Comparison of ENCODE assay signal across 15 cellular contexts in genomic region chr11:121455115-121455514, GRCh38. TPM values are rescaled to one million over a fixed set of nuclear protein-coding genes. Genes with fewer than 3 reads are reported as not detected.
DNase-seq lines count a peak whose midpoint lies in the region; ATAC-seq, FAIRE-seq and TF ChIP-seq lines count a peak whose summit lies in the region.
"Had no signal": no experiment of that assay in that cellular context is flagged by ENCODE, and none has a peak within 500 bp of the region (broad histone marks: within the 10 kb centered on the region; RNA-seq: fewer than 3 reads in every experiment).

No MANE protein-coding gene starts in this region.

- H3K36me3 Mint-ChIP-seq in CD14-positive monocyte = peaks cover 21 to 36% of the 10 kb centered on the region in 2 donors
- H3K36me3 Mint-ChIP-seq in activated CD8-positive, alpha-beta T cell treated with anti-CD3 and anti-CD28 coated beads, Interleukin-2, amount 10 ng/mL, durations not matched to agents 7 days and 5 days (ENCODE audit: low read depth) = peaks cover 65% of the 10 kb centered on the region

- 71% methylated on average over 3 of the region's 3 CpGs for WGBS in HepG2 (ENCODE audit: low lambda C conversion rate)

- no peaks in the 10 kb centered on the region for H3K27me3 Mint-ChIP-seq in CD14-positive monocyte (ENCODE audit: low read depth in 3 of 3)
- H3K27me3 Mint-ChIP-seq in activated CD8-positive, alpha-beta T cell treated with anti-CD3 and anti-CD28 coated beads, Interleukin-2, amount 10 ng/mL, durations not matched to agents 7 days and 5 days (ENCODE audit: low read depth) = no peaks in the 10 kb centered on the region

- TF ChIP-seq EP300 in HepG2 (IDR thresholded peaks at IDR 0.05; ENCODE audit: low read depth in 2 of 2, low read length in 2 of 2) (no peak), HepG2 (CRISPR knock-in tag; IDR thresholded peaks at IDR 0.05; ENCODE audit: borderline replicate concordance) (no peak)

- peak overlapping the region; percentile 93 to 96 (median 94); a peak in 5 of 6 replicates for H3K4me3 ChIP-seq in HepG2 (replicated peaks in 1 of 3; ENCODE audit: insufficient read depth in 1 of 3, low read depth in 2 of 3, low read length in 3 of 3)

- in situ Hi-C loops in G401 (cut with HindIII; ENCODE audit: low sequenced_read_pairs) = no loop called here
- in situ Hi-C loops in HepG2 (cut with HindIII; ENCODE audit: extremely low pct_ligation_motif_present, low pct_unique_long_range_greater_than_20kb) = no loop called here

- no peak for FAIRE-seq in HepG2 (lab: Jason Lieb, UNC)
- no peak for FAIRE-seq in GM12891 (lab: Jason Lieb, UNC)
- FAIRE-seq: islet of Langerhans, TTC549 had no signal

- H3K4me2 ChIP-seq in HepG2 (ENCODE audit: low read depth, low read length) = peak overlapping the region; percentile 79

- DNase-seq in CD14-positive monocyte (ENCODE audit: low spot score) (no peak), G401 (ENCODE audit: low spot score) (peak; percentile 32), HepG2 (ENCODE audit: low spot score) (no peak), NCI-H2196 (lab: John Stamatoyannopoulos, UW; ENCODE audit: unreplicated experiment) (no peak), DMS79 (lab: John Stamatoyannopoulos, UW) (no peak), GM12891 (ENCODE audit: insufficient read length, low spot score) (no peak)
- no peak for DNase-seq in activated CD8-positive, alpha-beta T cell treated with anti-CD3 and anti-CD28 coated beads, Interleukin-2, amount 10 ng/mL, durations not matched to agents 7 days and 5 days
- DNase-seq: BE2C; HCEC 1CT; NCI-H2029 treated with DMSO at 0.1 percent for 48 hours; NCI-H774; stimulated activated CD4-positive, alpha-beta T cell treated with anti-CD3 and anti-CD28 coated beads, Interleukin-2, amount 100 ng/mL, for 48 hours had no signal

- H3K36me3 ChIP-seq in HepG2 (replicated peaks in 1 of 2; ENCODE audit: control insufficient read depth in 1 of 2, insufficient read depth in 2 of 2, low read length in 2 of 2) = no peaks in the 10 kb centered on the region

- CTCF ChIA-PET in activated CD8-positive, alpha-beta T cell treated with anti-CD3 and anti-CD28 coated beads, Interleukin-2, amount 10 ng/mL, durations not matched to agents 7 days and 5 days (lab: Charles Lee) = interaction anchor here (1.3 to 3.0 kb wide), 2 partner anchors 9 to 12 kb away, joined by 4 to 13 read pairs; no protein-coding TSS in a partner anchor
- CTCF ChIA-PET in HepG2 (lab: Yijun Ruan, JAX; ENCODE audit: low intra/inter-chr PET ratio, low total read pairs) = no interaction called here

- intact Hi-C loops in CD14-positive monocyte (cut with micrococcal nuclease) = no loop called here
- intact Hi-C loops in HepG2 (cut with micrococcal nuclease; ENCODE audit: unreplicated experiment) = no loop called here

- peak overlapping the region; percentile 37; the same call in 1 of the 2 replicates for H3K9ac ChIP-seq in HepG2 (ENCODE audit: insufficient read depth, low read depth, low read length)

- peaks cover 92% of the 10 kb centered on the region for H3K4me1 Mint-ChIP-seq in CD14-positive monocyte
- peaks cover 85% of the 10 kb centered on the region for H3K4me1 Mint-ChIP-seq in activated CD8-positive, alpha-beta T cell treated with anti-CD3 and anti-CD28 coated beads, Interleukin-2, amount 10 ng/mL, durations not matched to agents 7 days and 5 days (ENCODE audit: low read depth)

- H3K27ac Mint-ChIP-seq in CD14-positive monocyte = peak overlapping the region; percentile 9 to 97 (median 82)
- H3K27ac Mint-ChIP-seq in activated CD8-positive, alpha-beta T cell treated with anti-CD3 and anti-CD28 coated beads, Interleukin-2, amount 10 ng/mL, durations not matched to agents 7 days and 5 days = peak overlapping the region; percentile 82

- no peak for TF ChIP-seq POLR2A in HepG2 (IDR thresholded peaks at IDR 0.05; ENCODE audit: insufficient read depth in 1 of 2, low read depth in 2 of 2, low read length in 2 of 2)
- no peak for TF ChIP-seq POLR2A in GM12891 (IDR thresholded peaks at IDR 0.05; ENCODE audit: low read depth, low read length)

- peaks cover 73% of the 10 kb centered on the region for H3K79me2 ChIP-seq in HepG2 (ENCODE audit: insufficient read depth, low read length)

- H2AFZ ChIP-seq in HepG2 (ENCODE audit: low read length) = no peak overlapping the region

- peaks cover 80% of the 10 kb centered on the region for H3K4me1 ChIP-seq in HepG2 (ENCODE audit: insufficient read depth, low read length)

- H3K9me3 Mint-ChIP-seq in CD14-positive monocyte = peaks cover 0 to 2% (median 0%) of the 10 kb centered on the region in 7 donors
- no peaks in the 10 kb centered on the region for H3K9me3 Mint-ChIP-seq in activated CD8-positive, alpha-beta T cell treated with anti-CD3 and anti-CD28 coated beads, Interleukin-2, amount 10 ng/mL, durations not matched to agents 7 days and 5 days (ENCODE audit: insufficient read depth)

- peaks cover 0 to 6% of the 10 kb centered on the region in 2 experiments; a peak in 1 of 5 replicates for H3K27me3 ChIP-seq in HepG2 (ENCODE audit: control insufficient read depth in 1 of 2, insufficient read depth in 2 of 2, low read length in 2 of 2)
- H3K27me3 ChIP-seq: BE2C had no signal

- TF ChIP-seq CTCF in CD14-positive monocyte (IDR thresholded peaks at IDR 0.05) (no peak), HepG2 (CRISPR knock-in tag; IDR thresholded peaks at IDR 0.05) (no peak)

- H3K4me3 Mint-ChIP-seq in CD14-positive monocyte = peak overlapping the region in 1 of 2 donors; percentile 99
- H3K4me3 Mint-ChIP-seq in activated CD8-positive, alpha-beta T cell treated with anti-CD3 and anti-CD28 coated beads, Interleukin-2, amount 10 ng/mL, durations not matched to agents 7 days and 5 days = peak overlapping the region; percentile 85

- ATAC-seq in activated CD8-positive, alpha-beta T cell treated with anti-CD3 and anti-CD28 coated beads, Interleukin-2, amount 10 ng/mL, durations not matched to agents 7 days and 5 days = no peak
- ATAC-seq in HepG2 (no peak), GM18909 (IDR thresholded peaks at IDR 0.05; ENCODE audit: poor library complexity, unreplicated experiment) (no peak)

- POLR2A ChIA-PET in activated CD8-positive, alpha-beta T cell treated with anti-CD3 and anti-CD28 coated beads, Interleukin-2, amount 10 ng/mL, durations not matched to agents 7 days and 5 days (lab: Charles Lee) = interaction anchor here (1.2 kb wide), 1 partner anchor 10 kb away, joined by 4 read pairs; no protein-coding TSS in a partner anchor
- POLR2A ChIA-PET in HepG2 (lab: Yijun Ruan, JAX) = no interaction called here

- H3K9me3 ChIP-seq in HepG2 (ENCODE audit: low read length) = no peaks in the 10 kb centered on the region
- H3K9me3 ChIP-seq: BE2C had no signal

- H3K27ac ChIP-seq in HepG2 (ENCODE audit: extremely low read length, insufficient read depth, low read length) = no peak overlapping the region

- no TSS peak for BruUV-seq in HepG2 (replicated peaks; lab: Mats Ljungman, UMichigan)

- no peak for TF ChIP-seq RAD21 in HepG2 (CRISPR knock-in tag; IDR thresholded peaks at IDR 0.05)

- no peaks in the 10 kb centered on the region for H4K20me1 ChIP-seq in HepG2 (ENCODE audit: insufficient read depth, low read length)

TF ChIP-seq in HepG2, 621 proteins besides CTCF, POLR2A, EP300 and RAD21 (continues in another document):
- no peak for TF ChIP-seq SIX4 (CRISPR knock-in tag; IDR thresholded peaks at IDR 0.05)
- no peak for TF ChIP-seq CREBL2 (CRISPR knock-in tag; IDR thresholded peaks at IDR 0.05; ENCODE audit: borderline replicate concordance)

TF ChIP-seq in GM12891, 5 proteins besides CTCF, POLR2A, EP300 and RAD21:
- TF ChIP-seq TAF1 (IDR thresholded peaks at IDR 0.05; ENCODE audit: low read depth, low read length) = no peak
- TF ChIP-seq PAX5 (IDR thresholded peaks at IDR 0.05; ENCODE audit: insufficient read depth, low read length, severe bottlenecking) = no peak
- no peak for TF ChIP-seq SPI1 (IDR thresholded peaks at IDR 0.05; ENCODE audit: low read depth, low read length)
- TF ChIP-seq POU2F2 (IDR thresholded peaks at IDR 0.05; ENCODE audit: low read depth, low read length) = no peak
- TF ChIP-seq POLR2AphosphoS5 (IDR thresholded peaks at IDR 0.05; ENCODE audit: low read depth, low read length) = no peak

RNA-seq across cellular contexts. Expression of gene SORL1, which starts 3.0 kb away (rescaled TPM):
- 10 to 100 TPM; 52.5 to 59.4 TPM for polyA plus RNA-seq in CD14-positive monocyte
- total RNA-seq in G401 (2014; rRNA removed; shearing (Covaris generic)) = 0.14 TPM in 1 of 2 replicates, not detected in the other
- total RNA-seq in activated CD8-positive, alpha-beta T cell treated with anti-CD3 and anti-CD28 coated beads, Interleukin-2, amount 10 ng/mL, durations not matched to agents 7 days and 5 days = 100 to 1,000 TPM in 1 of 2 experiments, 10 to 100 TPM in 1; 98.9 to 107 TPM
- total RNA-seq in HepG2 (2016; rRNA removed; fragmentation: Illumina TruSeq; extraction: Trizol) = 10.5 and 21.3 TPM in 2 replicates
- 3.5 and 4.0 TPM in 2 replicates for total RNA-seq in HepG2 (2016; cell fraction: cytosol; rRNA removed; fragmentation: Illumina TruSeq; extraction: Trizol; ENCODE audit: low read depth)
- total RNA-seq in HepG2 (2016; cell fraction: insoluble cytoplasmic fraction; rRNA removed; fragmentation: Illumina TruSeq; extraction: Trizol) = 8.7 and 19.9 TPM in 2 replicates
- total RNA-seq in HepG2 (2016; cell fraction: membrane; rRNA removed; fragmentation: Illumina TruSeq; extraction: Trizol) = 5.1 and 5.3 TPM in 2 replicates
- 40.2 and 51.2 TPM in 2 replicates for total RNA-seq in HepG2 (2016; cell fraction: nucleus; rRNA removed; fragmentation: Illumina TruSeq; extraction: Trizol)
- polyA plus RNA-seq in HepG2 (2011; rRNA removed) = 138 and 148 TPM in 2 replicates
- polyA plus RNA-seq in HepG2 (2011; cell fraction: cytosol; rRNA removed) = 139 and 149 TPM in 2 replicates
- 450 and 556 TPM in 2 replicates for polyA plus RNA-seq in HepG2 (2011; cell fraction: nucleus; rRNA removed)
- 91.0 and 166 TPM in 2 replicates for polyA plus RNA-seq in HepG2 (2012)
- 0.50 and 0.54 TPM in 2 replicates for polyA plus RNA-seq in HepG2 (2016; cell fraction: cytosol; fragmentation: Illumina TruSeq; extraction: Trizol; ENCODE audit: low read depth)
- 4.0 and 5.0 TPM in 2 replicates for polyA plus RNA-seq in HepG2 (2016; cell fraction: insoluble cytoplasmic fraction; fragmentation: Illumina TruSeq; extraction: Trizol; ENCODE audit: low read depth)
- polyA plus RNA-seq in HepG2 (2016; cell fraction: membrane; fragmentation: Illumina TruSeq; extraction: Trizol; ENCODE audit: low read depth) = 1.00 and 1.2 TPM in 2 replicates
- polyA plus RNA-seq in HepG2 (2016; cell fraction: nucleus; fragmentation: Illumina TruSeq; extraction: Trizol; ENCODE audit: insufficient read depth, low read depth) = 20.9 and 24.9 TPM in 2 replicates
- 23.6 and 1,177 TPM in 2 replicates for polyA minus RNA-seq in HepG2 (2011; rRNA and poly(A)+ RNA removed; ENCODE audit: low replicate concordance)
- 280 and 339 TPM in 2 replicates for polyA minus RNA-seq in HepG2 (2011; cell fraction: cytosol; rRNA and poly(A)+ RNA removed)
- polyA minus RNA-seq in HepG2 (2011; cell fraction: nucleus; rRNA and poly(A)+ RNA removed) = 516 and 542 TPM in 2 replicates
- polyA plus RNA-seq in GM12891 (2012; ENCODE audit: low read depth, missing spikeins) = 49.9 TPM
